In genomic region chr1:178021955-178022354, GRCh38 we compare ENCODE assay signal across 28 cellular contexts.
"Had no signal": no experiment of that assay in that cellular context is flagged by ENCODE, and none has a peak within 500 bp of the region (broad histone marks: within the 10 kb centered on the region; RNA-seq: fewer than 3 reads in every experiment).

No MANE protein-coding gene starts in this region.

- H3K4me1 ChIP-seq: left lung, prostate gland, sigmoid colon, suprapubic skin, upper lobe of right lung had no signal

- H3K27ac ChIP-seq: left lung, ovary, prostate gland, sigmoid colon, suprapubic skin, thoracic aorta, tibial artery, upper lobe of right lung had no signal

- H3K36me3 ChIP-seq: ovary, prostate gland had no signal

- ATAC-seq: left lung; natural killer cell; right cardiac atrium; stimulated activated naive B cell treated with anti-CD40 and anti-IgM and Interleukin-4, amounts not matched to agents 10 μg/mL and 1 μg/mL and 100 μg/mL, for 72 hours; upper lobe of right lung had no signal

- H3K36me3 Mint-ChIP-seq: immature natural killer cell, memory B cell, natural killer cell had no signal

- H3K27me3 ChIP-seq: left lung, ovary, sigmoid colon, suprapubic skin, tibial artery, upper lobe of right lung had no signal

- H3K4me2 ChIP-seq: smooth muscle cell had no signal

- FAIRE-seq: islet of Langerhans, kidney, urothelium cell line had no signal

- H3K4me3 ChIP-seq: left lung, ovary, prostate gland, sigmoid colon, smooth muscle cell, suprapubic skin, thoracic aorta, tibial artery, upper lobe of right lung had no signal

- H3K27ac Mint-ChIP-seq: immature natural killer cell; memory B cell; naive B cell; natural killer cell; stimulated activated naive B cell treated with anti-CD40 and anti-IgM and Interleukin-4, amounts not matched to agents 10 μg/mL and 1 μg/mL and 100 μg/mL, for 72 hours; stimulated activated naive CD8-positive, alpha-beta T cell treated with anti-CD3 and anti-CD28 coated beads, Interleukin-15, Interleukin-2, amounts not matched to agents 100 ng/mL and 50 ng/mL, for 24 hours had no signal

- H3K4me3 Mint-ChIP-seq: immature natural killer cell; memory B cell; naive B cell; natural killer cell; stimulated activated naive B cell treated with anti-CD40 and anti-IgM and Interleukin-4, amounts not matched to agents 10 μg/mL and 1 μg/mL and 100 μg/mL, for 72 hours; stimulated activated naive CD8-positive, alpha-beta T cell treated with anti-CD3 and anti-CD28 coated beads, Interleukin-15, Interleukin-2, amounts not matched to agents 100 ng/mL and 50 ng/mL, for 24 hours had no signal

- H3K4me1 Mint-ChIP-seq: immature natural killer cell; memory B cell; naive B cell; natural killer cell; stimulated activated naive B cell treated with anti-CD40 and anti-IgM and Interleukin-4, amounts not matched to agents 10 μg/mL and 1 μg/mL and 100 μg/mL, for 72 hours had no signal

- H3K9me3 ChIP-seq: left lung, ovary, prostate gland, sigmoid colon, suprapubic skin, thoracic aorta, tibial artery, upper lobe of right lung had no signal

- DNase-seq: head of caudate nucleus; hypothalamus; immature natural killer cell; kidney; left lung; naive B cell; natural killer cell; ovary; posterior cingulate gyrus; retina; right cardiac atrium; sigmoid colon; stimulated activated CD4-positive, alpha-beta T cell treated with anti-CD3 and anti-CD28 coated beads, Interleukin-1b, Interleukin-23, amount 100 ng/mL, for 48 hours; stimulated activated CD4-positive, alpha-beta T cell treated with anti-CD3 and anti-CD28 coated beads, Interleukin-2, amount 100 ng/mL, for 48 hours; stimulated activated CD4-positive, alpha-beta T cell treated with anti-CD3 and anti-CD28 coated beads, Interleukin-4, amount 100 ng/mL, for 4 hours; stimulated activated CD8-positive, alpha-beta memory T cell treated with anti-CD3 and anti-CD28 coated beads, Interleukin-4, amount 100 ng/mL, for 48 hours; stimulated activated naive B cell treated with anti-CD40 and anti-IgM and Interleukin-4, amounts not matched to agents 10 μg/mL and 1 μg/mL and 100 μg/mL, for 72 hours; tibial artery; trophoblast cell; upper lobe of right lung had no signal
